ENCODE assay signal across 27 cellular contexts in the genomic region with DNA sequence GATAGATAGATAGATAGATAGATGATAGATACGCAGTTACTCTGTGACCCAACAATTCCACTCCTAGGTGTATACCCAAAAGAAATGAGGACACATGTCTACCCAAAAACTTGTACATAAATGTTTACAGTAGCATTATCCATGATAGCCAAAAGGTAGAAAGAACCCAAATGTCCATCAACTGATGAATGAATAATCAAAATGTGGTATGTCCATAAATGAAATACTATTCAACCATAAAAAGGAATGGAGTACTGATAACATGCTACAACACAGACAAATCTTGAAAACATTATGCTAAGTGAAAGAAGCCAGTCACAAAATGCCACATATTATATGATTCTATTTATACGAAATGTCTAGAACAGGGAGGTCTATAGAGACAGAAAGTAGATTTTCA.
"Had no signal": no experiment of that assay in that cellular context is flagged by ENCODE, and none has a peak within 500 bp of the region (broad histone marks: within the 10 kb centered on the region; RNA-seq: fewer than 3 reads in every experiment).

No MANE protein-coding gene starts in this region.

- H3K4me3 Mint-ChIP-seq: stimulated activated effector memory CD8-positive, alpha-beta T cell treated with anti-CD3 and anti-CD28 coated beads, Interleukin-12 subunit alpha, Interleukin-12 subunit beta, amount 100 ng/mL, for 72 hours; stimulated activated memory B cell treated with anti-CD40 and anti-IgM and Interleukin-4, amounts not matched to agents 10 μg/mL and 1 μg/mL and 100 μg/mL, for 72 hours; stimulated activated naive B cell treated with anti-CD40 and anti-IgM and Interleukin-4, amounts not matched to agents 10 μg/mL and 1 μg/mL and 100 μg/mL, for 72 hours; stimulated activated naive CD8-positive, alpha-beta T cell treated with anti-CD3 and anti-CD28 coated beads, Interleukin-15, amount 100 ng/mL, for 72 hours; stimulated activated naive CD8-positive, alpha-beta T cell treated with anti-CD3 and anti-CD28 coated beads, Interleukin-15, Interleukin-2, amounts not matched to agents 100 ng/mL and 50 ng/mL, for 24 hours; type B pancreatic cell had no signal

- H3K36me3 ChIP-seq: stomach, suprapubic skin, thoracic aorta, thyroid gland, tibial artery, tibial nerve, transverse colon, upper lobe of left lung, upper lobe of right lung, uterus, vagina had no signal

- H3K9me3 ChIP-seq: stomach, suprapubic skin, testis, thoracic aorta, thyroid gland, tibial artery, transverse colon, upper lobe of left lung, upper lobe of right lung, uterus, vagina had no signal

- H3K27me3 Mint-ChIP-seq: type B pancreatic cell had no signal

- H3K27ac ChIP-seq: stomach, suprapubic skin, testis, thoracic aorta, thyroid gland, tibial artery, tibial nerve, transverse colon, upper lobe of left lung, upper lobe of right lung, uterus, vagina had no signal

- H3K4me3 ChIP-seq: stomach, suprapubic skin, testis, thoracic aorta, thyroid gland, tibial artery, tibial nerve, transverse colon, upper lobe of left lung, upper lobe of right lung, uterus, vagina had no signal

- H3K9me3 Mint-ChIP-seq: stimulated activated effector memory CD8-positive, alpha-beta T cell treated with anti-CD3 and anti-CD28 coated beads, Interleukin-12 subunit alpha, Interleukin-12 subunit beta, amount 100 ng/mL, for 72 hours; stimulated activated naive B cell treated with anti-CD40 and anti-IgM and Interleukin-4, amounts not matched to agents 10 μg/mL and 1 μg/mL and 100 μg/mL, for 72 hours; stimulated activated naive CD8-positive, alpha-beta T cell treated with anti-CD3 and anti-CD28 coated beads, Interleukin-15, amount 100 ng/mL, for 72 hours; stimulated activated naive CD8-positive, alpha-beta T cell treated with anti-CD3 and anti-CD28 coated beads, Interleukin-15, Interleukin-2, amounts not matched to agents 100 ng/mL and 50 ng/mL, for 24 hours had no signal

- H3K27me3 ChIP-seq: stomach, suprapubic skin, testis, thyroid gland, tibial artery, tibial nerve, transverse colon, upper lobe of left lung, upper lobe of right lung, uterus, vagina had no signal

- H3K36me3 Mint-ChIP-seq: stimulated activated effector memory CD8-positive, alpha-beta T cell treated with anti-CD3 and anti-CD28 coated beads, Interleukin-12 subunit alpha, Interleukin-12 subunit beta, amount 100 ng/mL, for 72 hours; stimulated activated memory B cell treated with anti-CD40 and anti-IgM and Interleukin-4, amounts not matched to agents 10 μg/mL and 1 μg/mL and 100 μg/mL, for 72 hours; stimulated activated naive B cell treated with anti-CD40 and anti-IgM and Interleukin-4, amounts not matched to agents 10 μg/mL and 1 μg/mL and 100 μg/mL, for 72 hours had no signal

- H3K4me1 ChIP-seq: stomach, suprapubic skin, testis, thyroid gland, tibial artery, tibial nerve, transverse colon, upper lobe of left lung, upper lobe of right lung, uterus, vagina had no signal

- DNase-seq: stimulated activated CD4-positive, alpha-beta T cell treated with anti-CD3 and anti-CD28 coated beads, Interleukin-2, amount 100 ng/mL, for 48 hours; stimulated activated CD4-positive, alpha-beta T cell treated with anti-CD3 and anti-CD28 coated beads, Interleukin-4, amount 100 ng/mL, for 1 hour; stimulated activated CD4-positive, alpha-beta T cell treated with anti-CD3 and anti-CD28 coated beads, Interleukin-4, amount 100 ng/mL, for 24 hours; stimulated activated CD4-positive, alpha-beta T cell treated with anti-CD3 and anti-CD28 coated beads, Interleukin-4, amount 100 ng/mL, for 4 hours; stimulated activated CD8-positive, alpha-beta memory T cell treated with anti-CD3 and anti-CD28 coated beads, Interleukin-4, amount 100 ng/mL, for 48 hours; stimulated activated naive B cell treated with anti-CD40 and anti-IgM and Interleukin-4, amounts not matched to agents 10 μg/mL and 1 μg/mL and 100 μg/mL, for 72 hours; stimulated activated naive CD4-positive, alpha-beta T cell; stimulated activated naive CD4-positive, alpha-beta T cell treated with Interleukin-2 at 50 U/mL for 16 hours; stimulated activated naive CD8-positive, alpha-beta T cell treated with anti-CD3 and anti-CD28 coated beads, Interleukin-15, amount 100 ng/mL, for 72 hours; stimulated activated naive CD8-positive, alpha-beta T cell treated with anti-CD3 and anti-CD28 coated beads, Interleukin-15, Interleukin-2, amounts not matched to agents 100 U/mL and 50 U/mL, for 24 hours; stomach; substantia nigra; testis; thyroid gland; tibial artery; transverse colon; upper lobe of left lung; upper lobe of right lung; uterus had no signal

- H3K4me1 Mint-ChIP-seq: stimulated activated memory B cell treated with anti-CD40 and anti-IgM and Interleukin-4, amounts not matched to agents 10 μg/mL and 1 μg/mL and 100 μg/mL, for 72 hours; stimulated activated naive B cell treated with anti-CD40 and anti-IgM and Interleukin-4, amounts not matched to agents 10 μg/mL and 1 μg/mL and 100 μg/mL, for 72 hours had no signal

- ATAC-seq: stimulated activated effector memory CD8-positive, alpha-beta T cell treated with anti-CD3 and anti-CD28 coated beads, Interleukin-12 subunit alpha, Interleukin-12 subunit beta, amount 100 ng/mL, for 72 hours; stimulated activated memory B cell treated with anti-CD40 and anti-IgM and Interleukin-4, amounts not matched to agents 10 μg/mL and 1 μg/mL and 100 μg/mL, for 72 hours; stimulated activated naive B cell treated with anti-CD40 and anti-IgM and Interleukin-4, amounts not matched to agents 10 μg/mL and 1 μg/mL and 100 μg/mL, for 72 hours; stimulated activated naive CD8-positive, alpha-beta T cell treated with anti-CD3 and anti-CD28 coated beads, Interleukin-15, amount 100 ng/mL, for 72 hours; stimulated activated naive CD8-positive, alpha-beta T cell treated with anti-CD3 and anti-CD28 coated beads, Interleukin-15, Interleukin-2, amounts not matched to agents 100 U/mL and 50 U/mL, for 24 hours; upper lobe of right lung had no signal

- H3K27ac Mint-ChIP-seq: stimulated activated effector memory CD8-positive, alpha-beta T cell treated with anti-CD3 and anti-CD28 coated beads, Interleukin-12 subunit alpha, Interleukin-12 subunit beta, amount 100 ng/mL, for 72 hours; stimulated activated memory B cell treated with anti-CD40 and anti-IgM and Interleukin-4, amounts not matched to agents 10 μg/mL and 1 μg/mL and 100 μg/mL, for 72 hours; stimulated activated naive B cell treated with anti-CD40 and anti-IgM and Interleukin-4, amounts not matched to agents 10 μg/mL and 1 μg/mL and 100 μg/mL, for 72 hours; stimulated activated naive CD8-positive, alpha-beta T cell treated with anti-CD3 and anti-CD28 coated beads, Interleukin-15, amount 100 ng/mL, for 72 hours; stimulated activated naive CD8-positive, alpha-beta T cell treated with anti-CD3 and anti-CD28 coated beads, Interleukin-15, Interleukin-2, amounts not matched to agents 100 ng/mL and 50 ng/mL, for 24 hours; type B pancreatic cell had no signal
